Comparison of ENCODE assay signal across 31 cellular contexts in the genomic region with DNA sequence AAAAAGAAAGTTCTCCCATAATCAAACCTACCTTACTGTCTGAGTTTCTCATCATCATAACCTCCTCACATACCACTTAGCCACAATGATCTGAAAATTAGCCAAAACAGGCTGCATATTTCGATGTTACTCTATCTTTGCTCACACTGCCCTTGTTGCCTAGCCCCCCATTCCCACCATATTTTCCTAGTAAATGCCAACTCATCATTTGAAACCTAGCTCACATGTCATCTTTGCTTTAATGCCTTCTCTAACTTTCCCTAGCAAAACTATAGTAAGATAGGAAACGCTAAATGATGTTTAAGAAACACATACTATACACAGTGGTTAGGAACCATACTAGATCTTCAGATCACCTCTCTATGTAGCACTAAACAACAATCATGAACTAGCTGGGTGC.
"Had no signal": no experiment of that assay in that cellular context is flagged by ENCODE, and none has a peak within 500 bp of the region (broad histone marks: within the 10 kb centered on the region; RNA-seq: fewer than 3 reads in every experiment).

No MANE protein-coding gene starts in this region.

- H3K9me3 Mint-ChIP-seq: activated CD4-positive, alpha-beta memory T cell treated with anti-CD3 and anti-CD28 coated beads for 36 hours; activated CD4-positive, alpha-beta T cell treated with anti-CD3 and anti-CD28 coated beads, Interleukin-2, amount 10 ng/mL, durations not matched to agents 24 days and 14 days; activated T-helper 1 cell treated with anti-CD3 and anti-CD28 coated beads, Interleukin-12 subunit alpha, Interleukin-12 subunit beta, Interleukin-2, Interleukin-4 antibody, amounts not matched to agents 30 ng/mL and 10 ng/mL and 1 ng/mL, durations not matched to agents 14 hours and 24 hours and 36 hours; activated T-helper 2 cell treated with anti-CD3 and anti-CD28 coated beads, Interferon-gamma antibody, Interleukin-2, Interleukin-4, amounts not matched to agents 10 μg/mL and 5 μg/mL and 100 μg/mL, durations not matched to agents 14 hours and 24 hours and 36 hours; central memory CD8-positive, alpha-beta T cell; dendritic cell treated with granulocyte-macrophage colony-stimulating factor and Interleukin-4, amounts not matched to agents 40 ng/mL and 50 ng/mL, for 4 days; endodermal cell had no signal

- H3K4me3 Mint-ChIP-seq: activated CD4-positive, alpha-beta memory T cell treated with anti-CD3 and anti-CD28 coated beads for 36 hours; activated CD4-positive, alpha-beta T cell treated with anti-CD3 and anti-CD28 coated beads for 36 hours; activated CD4-positive, alpha-beta T cell treated with anti-CD3 and anti-CD28 coated beads, Interleukin-2, amount 10 ng/mL, durations not matched to agents 24 days and 14 days; activated CD8-positive, alpha-beta memory T cell treated with anti-CD3 and anti-CD28 coated beads, Interleukin-2, amount 10 ng/mL, durations not matched to agents 7 days and 5 days; activated CD8-positive, alpha-beta T cell treated with anti-CD3 and anti-CD28 coated beads, Interleukin-2, amount 10 ng/mL, durations not matched to agents 7 days and 5 days; activated naive CD8-positive, alpha-beta T cell; activated T-helper 1 cell treated with anti-CD3 and anti-CD28 coated beads, Interleukin-12 subunit alpha, Interleukin-12 subunit beta, Interleukin-2, Interleukin-4 antibody, amounts not matched to agents 30 ng/mL and 10 ng/mL and 1 ng/mL, durations not matched to agents 14 hours and 24 hours and 36 hours; central memory CD8-positive, alpha-beta T cell; dendritic cell treated with granulocyte-macrophage colony-stimulating factor and Interleukin-4, amounts not matched to agents 40 ng/mL and 50 ng/mL, for 4 days; endodermal cell had no signal

- H3K27me3 Mint-ChIP-seq: activated CD4-positive, alpha-beta memory T cell treated with anti-CD3 and anti-CD28 coated beads for 36 hours; activated CD4-positive, alpha-beta T cell treated with anti-CD3 and anti-CD28 coated beads for 36 hours; activated CD4-positive, alpha-beta T cell treated with anti-CD3 and anti-CD28 coated beads, Interleukin-2, amount 10 ng/mL, durations not matched to agents 24 days and 14 days; activated CD8-positive, alpha-beta memory T cell treated with anti-CD3 and anti-CD28 coated beads, Interleukin-2, amount 10 ng/mL, durations not matched to agents 7 days and 5 days; activated naive CD8-positive, alpha-beta T cell; central memory CD8-positive, alpha-beta T cell; dendritic cell treated with granulocyte-macrophage colony-stimulating factor and Interleukin-4, amounts not matched to agents 40 ng/mL and 50 ng/mL, for 4 days had no signal

- H3K4me3 ChIP-seq: coronary artery, dorsolateral prefrontal cortex had no signal

- FAIRE-seq: astrocyte, bronchial epithelial cell, frontal cortex had no signal

- DNase-seq: activated CD4-positive, alpha-beta memory T cell treated with anti-CD3 and anti-CD28 coated beads for 36 hours; activated CD4-positive, alpha-beta T cell treated with anti-CD3 and anti-CD28 coated beads for 36 hours; activated CD4-positive, alpha-beta T cell treated with anti-CD3 and anti-CD28 coated beads, Interleukin-2, amount 10 ng/mL, durations not matched to agents 24 days and 14 days; activated CD4-positive, CD25-positive, alpha-beta regulatory T cell; activated CD4-positive, CD25-positive, alpha-beta regulatory T cell treated with anti-CD3 and anti-CD28 coated beads, Interleukin-2, amount 50 U/mL, for 72 hours; activated CD8-positive, alpha-beta memory T cell treated with anti-CD3 and anti-CD28 coated beads, Interleukin-2, amount 10 ng/mL, durations not matched to agents 7 days and 5 days; activated CD8-positive, alpha-beta memory T cell treated with anti-CD3 and anti-CD28 coated beads, Interleukin-2, amount 50 U/mL, for 4 hours; activated CD8-positive, alpha-beta T cell treated with anti-CD3 and anti-CD28 coated beads, Interleukin-2, amount 10 ng/mL, durations not matched to agents 7 days and 5 days; activated effector memory CD4-positive, alpha-beta T cell treated with anti-CD3 and anti-CD28 coated beads, Interleukin-2, amount 50 U/mL, for 16 hours; activated naive CD4-positive, alpha-beta T cell treated with anti-CD3 and anti-CD28 coated beads, Interleukin-2, amount 50 U/mL, for 16 hours; activated T-cell treated with anti-CD3 and anti-CD28 coated beads, Interleukin-2, amount 50 U/mL, for 1 hour; activated T-cell treated with anti-CD3 and anti-CD28 coated beads, Interleukin-2, amount 50 U/mL, for 48 hours; amniotic stem cell; anterior cingulate cortex; brain microvascular endothelial cell; dorsolateral prefrontal cortex; effector memory CD4-positive, alpha-beta T cell; endodermal cell; foreskin fibroblast; head of caudate nucleus; T-helper 2 cell had no signal

- ATAC-seq: activated CD4-positive, alpha-beta T cell treated with anti-CD3 and anti-CD28 coated beads for 36 hours; activated CD8-positive, alpha-beta memory T cell treated with anti-CD3 and anti-CD28 coated beads, Interleukin-2, amount 10 ng/mL, durations not matched to agents 7 days and 5 days; activated CD8-positive, alpha-beta T cell treated with anti-CD3 and anti-CD28 coated beads, Interleukin-2, amount 10 ng/mL, durations not matched to agents 7 days and 5 days; esophagus mucosa had no signal

- H3K27ac ChIP-seq: brain microvascular endothelial cell, coronary artery, dorsolateral prefrontal cortex had no signal

- H3K4me1 Mint-ChIP-seq: activated CD4-positive, alpha-beta T cell treated with anti-CD3 and anti-CD28 coated beads for 36 hours; activated CD8-positive, alpha-beta memory T cell treated with anti-CD3 and anti-CD28 coated beads, Interleukin-2, amount 10 ng/mL, durations not matched to agents 7 days and 5 days; central memory CD8-positive, alpha-beta T cell; endodermal cell had no signal

- H3K27me3 ChIP-seq: brain microvascular endothelial cell, dorsolateral prefrontal cortex had no signal

- H3K27ac Mint-ChIP-seq: activated CD4-positive, alpha-beta memory T cell treated with anti-CD3 and anti-CD28 coated beads for 36 hours; activated CD4-positive, alpha-beta T cell treated with anti-CD3 and anti-CD28 coated beads for 36 hours; activated CD4-positive, alpha-beta T cell treated with anti-CD3 and anti-CD28 coated beads, Interleukin-2, amount 10 ng/mL, durations not matched to agents 24 days and 14 days; activated CD8-positive, alpha-beta memory T cell treated with anti-CD3 and anti-CD28 coated beads, Interleukin-2, amount 10 ng/mL, durations not matched to agents 7 days and 5 days; activated CD8-positive, alpha-beta T cell treated with anti-CD3 and anti-CD28 coated beads, Interleukin-2, amount 10 ng/mL, durations not matched to agents 7 days and 5 days; activated naive CD8-positive, alpha-beta T cell; activated T-helper 1 cell treated with anti-CD3 and anti-CD28 coated beads, Interleukin-12 subunit alpha, Interleukin-12 subunit beta, Interleukin-2, Interleukin-4 antibody, amounts not matched to agents 30 ng/mL and 10 ng/mL and 1 ng/mL, durations not matched to agents 14 hours and 24 hours and 36 hours; activated T-helper 2 cell treated with anti-CD3 and anti-CD28 coated beads, Interferon-gamma antibody, Interleukin-2, Interleukin-4, amounts not matched to agents 10 μg/mL and 5 μg/mL and 100 μg/mL, durations not matched to agents 14 hours and 24 hours and 36 hours; dendritic cell treated with granulocyte-macrophage colony-stimulating factor and Interleukin-4, amounts not matched to agents 40 ng/mL and 50 ng/mL, for 4 days; endodermal cell had no signal
